ENCODE assay signal across 18 cellular contexts in genomic region chr5:11027660-11028059, GRCh38.
DNase-seq lines count a peak whose midpoint lies in the region; ATAC-seq and TF ChIP-seq lines count a peak whose summit lies in the region.
"Had no signal": no experiment of that assay in that cellular context is flagged by ENCODE, and none has a peak within 500 bp of the region (broad histone marks: within the 10 kb centered on the region; RNA-seq: fewer than 3 reads in every experiment).

No MANE protein-coding gene starts in this region.

- TF ChIP-seq CTCF in tibial nerve (IDR thresholded peaks at IDR 0.05) (no peak), GM13976 (IDR thresholded peaks at IDR 0.05; ENCODE audit: borderline replicate concordance, control extremely low read depth, extremely low read depth, insufficient read depth, missing control alignments) (no peak)

- no peak overlapping the region for H3K27ac ChIP-seq in tibial nerve
- H3K27ac ChIP-seq: psoas muscle, thyroid gland had no signal

- in situ Hi-C loops in GM13976 (cut with MboI; ENCODE audit: low sequenced_read_pairs, unreplicated experiment), result no loop called here

- no peak overlapping the region for H3K4me3 ChIP-seq in tibial nerve
- H3K4me3 ChIP-seq: psoas muscle, thyroid gland had no signal

- H3K27me3 ChIP-seq in tibial nerve, result no peaks in the 10 kb centered on the region
- H3K27me3 ChIP-seq: thyroid gland had no signal

- H3K36me3 ChIP-seq in tibial nerve, result no peaks in the 10 kb centered on the region
- H3K36me3 ChIP-seq: thyroid gland had no signal

- WGBS in tibial nerve, 2 donors, result 91 to 95% methylated on average over 5 of the region's 5 CpGs

- H3K9me3 ChIP-seq in tibial nerve, result peaks cover 0 to 13% (median 5%) of the 10 kb centered on the region in 4 donors
- H3K9me3 ChIP-seq: psoas muscle, thyroid gland had no signal

- TF ChIP-seq EP300 in tibial nerve (IDR thresholded peaks at IDR 0.05), result no peak

- DNase-seq in NCI-H510A (lab: John Stamatoyannopoulos, UW), result no peak
- DNase-seq in CD1c-positive myeloid dendritic cell (ENCODE audit: extremely low spot score), result no peak
- DNase-seq in tibial nerve (ENCODE audit: low spot score in 2 of 2), result no peak
- no peak for DNase-seq in GM13976 (ENCODE audit: low spot score)
- DNase-seq: ACHN; activated CD4-positive, alpha-beta T cell treated with anti-CD3 and anti-CD28 coated beads, Interleukin-2, amount 10 ng/mL, durations not matched to agents 7 days and 5 days; KG1; left colon; NCI-H187; NCI-H748 treated with DMSO at 0.1 percent for 48 hours; psoas muscle; Right ventricle myocardium superior; T-helper 9 cell; thyroid gland had no signal

- ATAC-seq in GM18498 (IDR thresholded peaks at IDR 0.05; ENCODE audit: unreplicated experiment), result peak; percentile 68
- ATAC-seq in GM19452 (IDR thresholded peaks at IDR 0.05; ENCODE audit: unreplicated experiment), result peak; percentile 72
- peak; percentile 82 for ATAC-seq in HG02678 (IDR thresholded peaks at IDR 0.05; ENCODE audit: unreplicated experiment)
- ATAC-seq in HG03439 (IDR thresholded peaks at IDR 0.05; ENCODE audit: unreplicated experiment), result peak; percentile 86
- ATAC-seq: left colon, psoas muscle had no signal

- TF ChIP-seq POLR2A in tibial nerve (IDR thresholded peaks at IDR 0.05), result no peak

- H3K4me1 ChIP-seq in tibial nerve, result no peaks in the 10 kb centered on the region
- H3K4me1 ChIP-seq: psoas muscle, thyroid gland had no signal
